Comparison of ENCODE assay signal across 1 cellular context in the genomic region with DNA sequence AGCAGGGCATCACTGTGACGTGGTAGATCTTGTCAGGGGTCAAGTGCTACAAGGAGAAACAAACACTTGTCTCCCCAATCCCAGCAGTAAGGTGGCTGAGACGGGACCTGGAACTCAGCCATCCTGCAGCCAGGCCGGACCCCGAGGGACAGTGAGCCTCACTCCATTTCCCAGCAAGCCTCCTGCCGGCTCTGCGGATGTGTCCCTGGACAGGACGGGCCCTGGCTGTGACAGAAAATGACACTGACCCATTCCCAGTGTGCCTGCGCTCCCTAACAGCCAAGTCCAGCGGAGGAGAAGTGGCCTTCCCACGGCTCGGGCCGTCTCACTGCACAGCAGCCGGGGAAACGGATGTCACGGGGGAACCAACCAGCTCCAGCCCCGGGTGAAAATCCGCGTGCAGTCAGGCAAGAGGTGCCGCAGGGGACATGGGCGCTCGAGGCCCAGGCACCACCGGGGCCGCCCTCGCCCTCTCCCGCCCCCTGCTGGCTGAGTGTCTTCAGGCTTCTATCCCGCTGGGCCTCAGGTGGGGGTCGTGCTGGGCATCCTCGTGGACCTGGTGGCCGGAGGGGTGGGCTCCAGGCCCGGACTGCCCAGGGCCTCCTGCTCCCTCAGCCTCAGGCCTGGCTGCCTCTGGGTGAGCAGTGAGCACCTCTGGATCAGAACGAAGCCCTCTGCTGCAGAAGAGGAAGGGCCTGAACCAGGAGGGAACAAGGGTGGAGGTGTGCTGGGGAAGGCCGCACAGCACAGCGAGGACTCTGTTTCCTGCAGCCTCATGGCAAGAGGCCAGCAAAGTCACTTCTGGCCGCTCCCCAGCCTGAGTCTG.
TF ChIP-seq lines count a peak whose summit lies in the region.

No MANE protein-coding gene starts in this region.

TF ChIP-seq in neural cell, 6 proteins besides CTCF, POLR2A, EP300 and RAD21 (continued from another document):
- TF ChIP-seq SMC3 (conservative IDR thresholded peaks at IDR 0.05; ENCODE audit: poor library complexity) (no peak), EZH2 (IDR thresholded peaks at IDR 0.05; ENCODE audit: borderline replicate concordance, insufficient read depth, low read length, poor library complexity, severe bottlenecking) (no peak), TAF1 (IDR thresholded peaks at IDR 0.05; ENCODE audit: low read depth) (no peak)
